ENCODE assay signal across 11 cellular contexts in genomic region chr11:110479445-110480101, GRCh38. TPM values are rescaled to one million over a fixed set of nuclear protein-coding genes. Genes with fewer than 3 reads are reported as not detected.
DNase-seq lines count a peak whose midpoint lies in the region; ATAC-seq lines count a peak whose summit lies in the region.
"Had no signal": no experiment of that assay in that cellular context is flagged by ENCODE, and none has a peak within 500 bp of the region (broad histone marks: within the 10 kb centered on the region; RNA-seq: fewer than 3 reads in every experiment).

No MANE protein-coding gene starts in this region.

- H2AK5ac ChIP-seq in neuronal stem cell (ENCODE audit: low read depth, low read length): no peak overlapping the region

- H3K4me3 ChIP-seq in naive thymus-derived CD4-positive, alpha-beta T cell (ENCODE audit: low read length): no peak overlapping the region
- no peak overlapping the region for H3K4me3 ChIP-seq in neuronal stem cell (ENCODE audit: low read length in 2 of 2)
- H3K4me3 ChIP-seq: neural progenitor cell, testis had no signal

- H3K14ac ChIP-seq in neuronal stem cell (ENCODE audit: low read length): no peak overlapping the region

- no peak overlapping the region for H3K27ac Mint-ChIP-seq in naive thymus-derived CD4-positive, alpha-beta T cell
- H3K27ac Mint-ChIP-seq: neural progenitor cell had no signal

- no peaks in the 10 kb centered on the region for H3K27me3 ChIP-seq in naive thymus-derived CD4-positive, alpha-beta T cell (ENCODE audit: control insufficient read depth in 2 of 2, insufficient read depth in 2 of 2, low read length in 2 of 2)
- H3K27me3 ChIP-seq in neuronal stem cell (ENCODE audit: control insufficient read depth in 3 of 3, insufficient read depth in 3 of 3, low read depth in 1 of 3, low read length in 3 of 3): peaks cover 0 to 2% (median 0%) of the 10 kb centered on the region in 3 experiments
- H3K27me3 ChIP-seq: neural progenitor cell, testis had no signal

- H3K9ac ChIP-seq in neuronal stem cell (ENCODE audit: low read depth, low read length, poor library complexity): no peak overlapping the region
- H3K9ac ChIP-seq: neural progenitor cell had no signal

- no peak overlapping the region for H2BK5ac ChIP-seq in neuronal stem cell (ENCODE audit: low read length)

- no peak overlapping the region for H3K27ac ChIP-seq in naive thymus-derived CD4-positive, alpha-beta T cell (ENCODE audit: low read depth, low read length)
- no peak overlapping the region for H3K27ac ChIP-seq in neuronal stem cell (replicated peaks; ENCODE audit: low read length)
- H3K27ac ChIP-seq: neural progenitor cell, testis had no signal

- H4K91ac ChIP-seq in neuronal stem cell (ENCODE audit: low read depth, low read length, poor library complexity): no peak overlapping the region

- no CpG with 5 or more reads among the region's 3 CpGs for WGBS in neuronal stem cell (ENCODE audit: extremely low coverage in 2 of 2, insufficient read length in 2 of 2, insufficient replicate concordance in 1 of 2), 2 donors

- H3K9me3 ChIP-seq in naive thymus-derived CD4-positive, alpha-beta T cell (ENCODE audit: control insufficient read depth in 2 of 3, low read length in 3 of 3): no peaks in the 10 kb centered on the region
- no peaks in the 10 kb centered on the region for H3K9me3 ChIP-seq in neuronal stem cell (replicated peaks in 1 of 2; ENCODE audit: control insufficient read depth in 2 of 2, insufficient read depth in 1 of 2, low read depth in 1 of 2, low read length in 2 of 2)
- H3K9me3 ChIP-seq: testis had no signal

- intact Hi-C loops in naive thymus-derived CD4-positive, alpha-beta T cell (cut with micrococcal nuclease): no loop called here

- no peak overlapping the region for H3K23ac ChIP-seq in neuronal stem cell (ENCODE audit: low read depth, low read length, poor library complexity)

- H4K8ac ChIP-seq in neuronal stem cell (ENCODE audit: low read depth, low read length): no peak overlapping the region

- H3K18ac ChIP-seq in neuronal stem cell (ENCODE audit: low read length): no peak overlapping the region

- CTCF ChIA-PET in naive thymus-derived CD4-positive, alpha-beta T cell (lab: Charles Lee): no interaction called here

- peaks cover 0 to 7% (median 0%) of the 10 kb centered on the region in 5 donors for H3K27me3 Mint-ChIP-seq in naive thymus-derived CD4-positive, alpha-beta T cell

- no peak overlapping the region for H2AFZ ChIP-seq in neuronal stem cell (ENCODE audit: low read length)
- H2AFZ ChIP-seq: neural progenitor cell had no signal

- H3K36me3 ChIP-seq in naive thymus-derived CD4-positive, alpha-beta T cell (ENCODE audit: control insufficient read depth in 2 of 3, insufficient read depth in 3 of 3, low read length in 3 of 3): no peaks in the 10 kb centered on the region
- H3K36me3 ChIP-seq in neuronal stem cell (replicated peaks in 1 of 2; ENCODE audit: control insufficient read depth in 2 of 2, insufficient read depth in 2 of 2, low read length in 2 of 2): no peaks in the 10 kb centered on the region
- H3K36me3 ChIP-seq: neural progenitor cell had no signal

- no peaks in the 10 kb centered on the region for H3K79me1 ChIP-seq in neuronal stem cell (ENCODE audit: low read depth, low read length)

- no peak overlapping the region for H2BK120ac ChIP-seq in neuronal stem cell (ENCODE audit: low read depth, low read length)

- no peak overlapping the region for H3K4ac ChIP-seq in neuronal stem cell (ENCODE audit: low read length)

- no peak overlapping the region for H3K4me2 ChIP-seq in neuronal stem cell (ENCODE audit: insufficient read depth, low read length, poor library complexity, severe bottlenecking)
- H3K4me2 ChIP-seq: neural progenitor cell had no signal

- H3K9me3 Mint-ChIP-seq in naive thymus-derived CD4-positive, alpha-beta T cell: peaks cover 0 to under 1% (median 0%) of the 10 kb centered on the region in 11 donors
- H3K9me3 Mint-ChIP-seq: neural progenitor cell had no signal

- no peak overlapping the region for H2BK12ac ChIP-seq in neuronal stem cell (ENCODE audit: low read length)

- no peaks in the 10 kb centered on the region for H3K4me1 ChIP-seq in naive thymus-derived CD4-positive, alpha-beta T cell (ENCODE audit: control insufficient read depth in 2 of 2, insufficient read depth in 2 of 2, low read length in 2 of 2)
- H3K4me1 ChIP-seq in neuronal stem cell (ENCODE audit: control insufficient read depth in 2 of 2, insufficient read depth in 1 of 2, low read depth in 1 of 2, low read length in 2 of 2): no peaks in the 10 kb centered on the region
- H3K4me1 ChIP-seq: testis had no signal

- peak; percentile 26 for ATAC-seq in naive thymus-derived CD4-positive, alpha-beta T cell
- ATAC-seq in HG02970 (IDR thresholded peaks at IDR 0.05; ENCODE audit: low FRiP score, unreplicated experiment): no peak

- H2BK15ac ChIP-seq in neuronal stem cell (ENCODE audit: low read length): no peak overlapping the region

- peak; percentile 27 for DNase-seq in GM04504 (ENCODE audit: low read depth)
- DNase-seq in NCI-H226: peak; percentile 94
- DNase-seq in cerebellum (ENCODE audit: low spot score): peak; percentile 12
- DNase-seq in naive thymus-derived CD4-positive, alpha-beta T cell: peak in 1 of 9 donors; percentile 1
- no peak for DNase-seq in neuronal stem cell (ENCODE audit: low spot score)
- DNase-seq in stimulated activated CD4-positive, alpha-beta T cell treated with anti-CD3 and anti-CD28 coated beads, Interleukin-4, amount 100 ng/mL, for 1 hour: no peak
- DNase-seq in SKM-1 (lab: John Stamatoyannopoulos, UW; ENCODE audit: unreplicated experiment): no peak
- DNase-seq: effector memory CD4-positive, alpha-beta T cell; testis had no signal

- no peaks in the 10 kb centered on the region for H3K36me3 Mint-ChIP-seq in naive thymus-derived CD4-positive, alpha-beta T cell
- H3K36me3 Mint-ChIP-seq: neural progenitor cell had no signal

- H3K4me3 Mint-ChIP-seq in naive thymus-derived CD4-positive, alpha-beta T cell: no peak overlapping the region
- H3K4me3 Mint-ChIP-seq: neural progenitor cell had no signal

- peaks cover 0 to 12% (median 4%) of the 10 kb centered on the region in 7 donors for H3K4me1 Mint-ChIP-seq in naive thymus-derived CD4-positive, alpha-beta T cell

- POLR2A ChIA-PET in naive thymus-derived CD4-positive, alpha-beta T cell (lab: Charles Lee): interaction anchor here (0.6 kb wide), 1 partner anchor 703 kb away, joined by 7 read pairs; no protein-coding TSS in a partner anchor

RNA-seq across cellular contexts. Expression of gene FDX1, which starts 49.8 kb away (rescaled TPM):
- 8.4 TPM for total RNA-seq in cerebellum
- 10 to 100 TPM in 3 of 5 experiments, 1 to 10 TPM in 2; 7.7 to 11.2 (median 10.8) TPM for total RNA-seq in naive thymus-derived CD4-positive, alpha-beta T cell
- polyA plus RNA-seq in naive thymus-derived CD4-positive, alpha-beta T cell: 10 to 100 TPM; 12.3 to 18.5 TPM
- 6.4 TPM for polyA plus RNA-seq in neuronal stem cell (2013, experiment 1 of 2)
- polyA plus RNA-seq in neuronal stem cell (2013, experiment 2 of 2): 6.5 TPM

Comparison
In these comparisons a context has a peak if more than half of its experiments do, and no peak if none do; other contexts are left out.
1. DNase-seq: peak in GM04504 (single experiment), NCI-H226 (single experiment) and cerebellum (single experiment); none in neuronal stem cell (single experiment), stimulated activated CD4-positive, alpha-beta T cell treated with anti-CD3 and anti-CD28 coated beads, Interleukin-4, amount 100 ng/mL, for 1 hour (single experiment) and SKM-1 (single experiment).